Comparison of ENCODE assay signal across 9 cellular contexts in genomic region chr1:233394860-233395717, GRCh38.
DNase-seq lines count a peak whose midpoint lies in the region; ATAC-seq and TF ChIP-seq lines count a peak whose summit lies in the region.
"Had no signal": no experiment of that assay in that cellular context is flagged by ENCODE, and none has a peak within 500 bp of the region (broad histone marks: within the 10 kb centered on the region; RNA-seq: fewer than 3 reads in every experiment).

No MANE protein-coding gene starts in this region.

- intact Hi-C loops in adrenal gland (cut with DNase I): no loop called here
- intact Hi-C loops in spleen (cut with DNase I; ENCODE audit: low total_unique reads): loop anchor here (10.0 kb wide), 2 partner anchors 400 to 670 kb away; no protein-coding TSS in a partner anchor

- no peaks in the 10 kb centered on the region for H3K27me3 ChIP-seq in adrenal gland
- H3K27me3 ChIP-seq in right atrium auricular region: no peaks in the 10 kb centered on the region
- peaks cover 0 to 45% (median 0%) of the 10 kb centered on the region in 7 donors for H3K27me3 ChIP-seq in spleen (replicated peaks in 1 of 7)
- H3K27me3 ChIP-seq: SJSA1 had no signal

- TF ChIP-seq CTCF in C4-2B (conservative IDR thresholded peaks at IDR 0.05) (peak; percentile 93), adrenal gland (IDR thresholded peaks at IDR 0.05) (peak; percentile 54 to 78 (median 66)), right atrium auricular region (IDR thresholded peaks at IDR 0.05) (peak; percentile 59 to 76), spleen (IDR thresholded peaks at IDR 0.05 in 8 of 11, conservative IDR thresholded peaks at IDR 0.05 in 3 of 11) (peak in 8 of 11 experiments; percentile 20 to 76 (median 52))

- no peaks in the 10 kb centered on the region for H3K36me3 ChIP-seq in adrenal gland (replicated peaks in 1 of 2)
- no peaks in the 10 kb centered on the region for H3K36me3 ChIP-seq in right atrium auricular region
- no peaks in the 10 kb centered on the region for H3K36me3 ChIP-seq in spleen
- H3K36me3 ChIP-seq: SJSA1 had no signal

- DNase-seq in NCI-H524 treated with DMSO at 0.1 percent for 48 hours (lab: John Stamatoyannopoulos, UW) (peak; percentile 22), adrenal gland (peak in 6 of 7 donors; percentile 22 to 72 (median 28)), right atrium auricular region (ENCODE audit: low spot score) (no peak), spleen (no peak)
- no peak for DNase-seq in activated T-cell treated with anti-CD3 and anti-CD28 coated beads, Interleukin-2, amount 50 U/mL, for 1 hour

- no peak for TF ChIP-seq POLR2A in GM18505 (IDR thresholded peaks at IDR 0.05; ENCODE audit: borderline replicate concordance, extremely low read depth, insufficient read depth, insufficient read length)
- TF ChIP-seq POLR2A in adrenal gland (IDR thresholded peaks at IDR 0.05): no peak
- no peak for TF ChIP-seq POLR2A in spleen (IDR thresholded peaks at IDR 0.05)

- no peak overlapping the region for H3K4me3 ChIP-seq in adrenal gland
- H3K4me3 ChIP-seq in right atrium auricular region: no peak overlapping the region
- H3K4me3 ChIP-seq in spleen: no peak overlapping the region
- H3K4me3 ChIP-seq: SJSA1 had no signal

- H3K27ac ChIP-seq in C4-2B: no peak overlapping the region
- H3K27ac ChIP-seq in adrenal gland: no peak overlapping the region
- no peak overlapping the region for H3K27ac ChIP-seq in right atrium auricular region
- no peak overlapping the region for H3K27ac ChIP-seq in spleen
- H3K27ac ChIP-seq: SJSA1 had no signal

- ATAC-seq in GM18505 (IDR thresholded peaks at IDR 0.05; ENCODE audit: unreplicated experiment): peak; percentile 74
- ATAC-seq in HG03442 (IDR thresholded peaks at IDR 0.05; ENCODE audit: unreplicated experiment): peak; percentile 60

- WGBS in adrenal gland, 4 donors: 51 to 63% (median 59%) methylated on average over 10 to 13 of the region's 13 CpGs
- 62 to 70% (median 64%) methylated on average over 13 of the region's 13 CpGs for WGBS in spleen, 5 donors

- no peaks in the 10 kb centered on the region for H3K4me1 ChIP-seq in adrenal gland (replicated peaks in 1 of 2)
- H3K4me1 ChIP-seq in right atrium auricular region: no peaks in the 10 kb centered on the region
- no peaks in the 10 kb centered on the region for H3K4me1 ChIP-seq in spleen
- H3K4me1 ChIP-seq: SJSA1 had no signal

- H3K9me3 ChIP-seq in adrenal gland (replicated peaks in 1 of 3): no peaks in the 10 kb centered on the region
- no peaks in the 10 kb centered on the region for H3K9me3 ChIP-seq in right atrium auricular region
- no peaks in the 10 kb centered on the region for H3K9me3 ChIP-seq in spleen

Comparison
In these comparisons a context has a peak if more than half of its experiments do, and no peak if none do; other contexts are left out.
1. DNase-seq: peak in NCI-H524 treated with DMSO at 0.1 percent for 48 hours (single experiment) and adrenal gland (6 of 7); none in right atrium auricular region (single experiment), spleen (single experiment) and activated T-cell treated with anti-CD3 and anti-CD28 coated beads, Interleukin-2, amount 50 U/mL, for 1 hour (single experiment).
2. Peak in every context shown above with its lines, with median percentiles within 50 percentile points of each other: CTCF ChIP-seq.